In genomic region chr12:90428881-90429280, GRCh38 we compare ENCODE assay signal across 1 cellular context.
TF ChIP-seq lines count a peak whose summit lies in the region.

No MANE protein-coding gene starts in this region.

TF ChIP-seq in WTC11, 78 proteins besides CTCF, POLR2A, EP300 and RAD21 (continued from another document):
- TF ChIP-seq AFF4 (CRISPR knock-in tag; IDR thresholded peaks at IDR 0.05; ENCODE audit: borderline replicate concordance) (no peak), ZBTB43 (CRISPR knock-in tag; IDR thresholded peaks at IDR 0.05) (no peak), ZNF281 (CRISPR knock-in tag; IDR thresholded peaks at IDR 0.05) (no peak), ZNF423 (CRISPR knock-in tag; IDR thresholded peaks at IDR 0.05) (no peak), NR3C1 (CRISPR knock-in tag; conservative IDR thresholded peaks at IDR 0.05; ENCODE audit: low read depth) (no peak), SP1 (CRISPR knock-in tag; conservative IDR thresholded peaks at IDR 0.05) (no peak), NFE2L1 (CRISPR knock-in tag; IDR thresholded peaks at IDR 0.05) (no peak)
